8 cellular contexts compared by ENCODE assay signal in genomic region chr22:23315341-23315917, GRCh38.
DNase-seq lines count a peak whose midpoint lies in the region; ATAC-seq, FAIRE-seq and TF ChIP-seq lines count a peak whose summit lies in the region.

No MANE protein-coding gene starts in this region.

- POLR2A ChIA-PET in A549 (lab: Yijun Ruan, JAX): no interaction called here

- no peaks in the 10 kb centered on the region for H3K79me2 ChIP-seq in neural progenitor cell (ENCODE audit: low read depth)

- peaks cover 2% of the 10 kb centered on the region for H3K27me3 Mint-ChIP-seq in neural progenitor cell (ENCODE audit: insufficient read depth, low read depth)
- no peaks in the 10 kb centered on the region for H3K27me3 Mint-ChIP-seq in stimulated activated memory B cell treated with anti-CD40 and anti-IgM and Interleukin-4, amounts not matched to agents 10 μg/mL and 1 μg/mL and 100 μg/mL, for 72 hours

- TF ChIP-seq CTCF in A549 (IDR thresholded peaks at IDR 0.05) (peak; percentile 54), neural progenitor cell (IDR thresholded peaks at IDR 0.05) (peak; percentile 80), tibial nerve (IDR thresholded peaks at IDR 0.05) (peak; percentile 58 to 89 (median 66))

- H3K4me3 Mint-ChIP-seq in neural progenitor cell: no peak overlapping the region
- no peak overlapping the region for H3K4me3 Mint-ChIP-seq in stimulated activated memory B cell treated with anti-CD40 and anti-IgM and Interleukin-4, amounts not matched to agents 10 μg/mL and 1 μg/mL and 100 μg/mL, for 72 hours

- H3K4me2 ChIP-seq in A549 (no peak overlapping the region), neural progenitor cell (no peak overlapping the region)

- CTCF ChIA-PET in A549 (lab: Yijun Ruan, JAX): interaction anchor here (1.0 to 2.6 kb wide), 7 partner anchors 9 to 333 kb away, joined by 3 to 26 read pairs (median 3); no protein-coding TSS in a partner anchor

- H2AFZ ChIP-seq in neural progenitor cell (replicated peaks): no peak overlapping the region

- H3K9ac ChIP-seq in neural progenitor cell: no peak overlapping the region

- H3K27ac ChIP-seq in A549 (0 out of 6 replicates have a peak overlapping the region, but pooled peaks of 1 of the 2 experiments have one; percentile 53), neural progenitor cell (no peak overlapping the region), tibial nerve (peak overlapping the region; percentile 22 to 74 (median 50))

- H3K4me3 ChIP-seq in A549 (no peak overlapping the region), neural progenitor cell (no peak overlapping the region), tibial nerve (no peak overlapping the region)

- peaks cover 3% of the 10 kb centered on the region for H3K4me1 Mint-ChIP-seq in neural progenitor cell
- no peaks in the 10 kb centered on the region for H3K4me1 Mint-ChIP-seq in stimulated activated memory B cell treated with anti-CD40 and anti-IgM and Interleukin-4, amounts not matched to agents 10 μg/mL and 1 μg/mL and 100 μg/mL, for 72 hours

- TF ChIP-seq RAD21 in A549 (conservative IDR thresholded peaks at IDR 0.05 in 1 of 2, IDR thresholded peaks at IDR 0.05 in 1 of 2): peak; percentile 71 to 76

- peak; percentile 13 to 61 for DNase-seq in A549 (ENCODE audit: low read depth in 1 of 2, low spot score in 1 of 2)
- peak; percentile 46 for DNase-seq in GM12891 (ENCODE audit: insufficient read length, low spot score)
- peak; percentile 0 for DNase-seq in NCI-H748 treated with DMSO at 0.1 percent for 48 hours (lab: John Stamatoyannopoulos, UW)
- peak; percentile 78 for DNase-seq in activated CD8-positive, alpha-beta memory T cell treated with anti-CD3 and anti-CD28 coated beads, Interleukin-2, amount 50 U/mL, for 48 hours
- DNase-seq in erythroblast (lab: John Stamatoyannopoulos, UW): peak; percentile 44 to 54
- peak; percentile 75 for DNase-seq in neural progenitor cell (ENCODE audit: low spot score)
- DNase-seq in tibial nerve (ENCODE audit: low spot score in 2 of 2): peak; percentile 56 to 71

- WGBS in A549 (ENCODE audit: missing lambda C conversion rate): 12% methylated on average over 6 of the region's 15 CpGs
- 35 to 43% methylated on average over 15 of the region's 15 CpGs for WGBS in tibial nerve, 2 donors

- TF ChIP-seq POLR2A in A549 (IDR thresholded peaks at IDR 0.05; ENCODE audit: low read length): no peak
- no peak for TF ChIP-seq POLR2A in GM12891 (IDR thresholded peaks at IDR 0.05; ENCODE audit: low read depth, low read length)
- no peak for TF ChIP-seq POLR2A in erythroblast (IDR thresholded peaks at IDR 0.05; ENCODE audit: low read length)
- TF ChIP-seq POLR2A in tibial nerve (IDR thresholded peaks at IDR 0.05): no peak

- TF ChIP-seq EP300 in A549 (IDR thresholded peaks at IDR 0.05) (no peak), tibial nerve (IDR thresholded peaks at IDR 0.05) (no peak)

- H3K4me1 ChIP-seq in A549 (no peaks in the 10 kb centered on the region), neural progenitor cell (no peaks in the 10 kb centered on the region), tibial nerve (no peaks in the 10 kb centered on the region)

- H3K36me3 ChIP-seq in neural progenitor cell: no peaks in the 10 kb centered on the region
- peaks cover 0 to 29% (median 4%) of the 10 kb centered on the region in 3 donors for H3K36me3 ChIP-seq in tibial nerve

- ATAC-seq in A549: peak; percentile 56 to 92; a peak in 5 of 6 replicates
- ATAC-seq in stimulated activated memory B cell treated with anti-CD40 and anti-IgM and Interleukin-4, amounts not matched to agents 10 μg/mL and 1 μg/mL and 100 μg/mL, for 72 hours: no peak

- H3K36me3 Mint-ChIP-seq in neural progenitor cell: peaks cover 3% of the 10 kb centered on the region
- peaks cover 11% of the 10 kb centered on the region for H3K36me3 Mint-ChIP-seq in stimulated activated memory B cell treated with anti-CD40 and anti-IgM and Interleukin-4, amounts not matched to agents 10 μg/mL and 1 μg/mL and 100 μg/mL, for 72 hours

- no peaks in the 10 kb centered on the region for H3K9me3 ChIP-seq in A549
- H3K9me3 ChIP-seq in neural progenitor cell (ENCODE audit: low read depth): no peaks in the 10 kb centered on the region
- no peaks in the 10 kb centered on the region for H3K9me3 ChIP-seq in tibial nerve

- H3K27me3 ChIP-seq in neural progenitor cell (no peaks in the 10 kb centered on the region), tibial nerve (no peaks in the 10 kb centered on the region)

- no peaks in the 10 kb centered on the region for H3F3A ChIP-seq in neural progenitor cell (ENCODE audit: low read depth)

- no peaks in the 10 kb centered on the region for H4K20me1 ChIP-seq in neural progenitor cell (ENCODE audit: low read depth)

- FAIRE-seq in A549 (lab: Jason Lieb, UNC) (no peak), GM12891 (lab: Jason Lieb, UNC) (no peak)

- H3K9me3 Mint-ChIP-seq in neural progenitor cell: no peaks in the 10 kb centered on the region
- no peaks in the 10 kb centered on the region for H3K9me3 Mint-ChIP-seq in stimulated activated memory B cell treated with anti-CD40 and anti-IgM and Interleukin-4, amounts not matched to agents 10 μg/mL and 1 μg/mL and 100 μg/mL, for 72 hours

- H3K27ac Mint-ChIP-seq in neural progenitor cell: no peak overlapping the region
- H3K27ac Mint-ChIP-seq in stimulated activated memory B cell treated with anti-CD40 and anti-IgM and Interleukin-4, amounts not matched to agents 10 μg/mL and 1 μg/mL and 100 μg/mL, for 72 hours: no peak overlapping the region

TF ChIP-seq in A549, 52 proteins besides CTCF, POLR2A, EP300 and RAD21:
- no peak for TF ChIP-seq HOXA7 (CRISPR knock-in tag; IDR thresholded peaks at IDR 0.05)
- TF ChIP-seq SMC3 (IDR thresholded peaks at IDR 0.05): peak; percentile 63
- TF ChIP-seq CHD4 (IDR thresholded peaks at IDR 0.05; ENCODE audit: borderline replicate concordance): no peak

TF ChIP-seq in GM12891, 5 proteins besides CTCF, POLR2A, EP300 and RAD21:
- TF ChIP-seq SPI1 (IDR thresholded peaks at IDR 0.05; ENCODE audit: low read depth, low read length) (no peak), TAF1 (IDR thresholded peaks at IDR 0.05; ENCODE audit: low read depth, low read length) (no peak), POU2F2 (IDR thresholded peaks at IDR 0.05; ENCODE audit: low read depth, low read length) (no peak), POLR2AphosphoS5 (IDR thresholded peaks at IDR 0.05; ENCODE audit: low read depth, low read length) (no peak), PAX5 (IDR thresholded peaks at IDR 0.05; ENCODE audit: insufficient read depth, low read length, severe bottlenecking) (no peak)

Comparison
In these comparisons a context has a peak if more than half of its experiments do, and no peak if none do; other contexts are left out.
1. DNase-seq: peak in every context shown above with its lines; median percentile 78 in activated CD8-positive, alpha-beta memory T cell treated with anti-CD3 and anti-CD28 coated beads, Interleukin-2, amount 50 U/mL, for 48 hours; 75 in neural progenitor cell; 64 in tibial nerve; 49 in erythroblast; 46 in GM12891; 37 in A549; 0 in NCI-H748 treated with DMSO at 0.1 percent for 48 hours.